34 cellular contexts compared by ENCODE assay signal in genomic region chr15:78563092-78563491, GRCh38. TPM values are rescaled to one million over a fixed set of nuclear protein-coding genes. Genes with fewer than 3 reads are reported as not detected.
"Had no signal": no experiment of that assay in that cellular context is flagged by ENCODE, and none has a peak within 500 bp of the region (broad histone marks: within the 10 kb centered on the region; RNA-seq: fewer than 3 reads in every experiment).

No MANE protein-coding gene starts in this region.

- H3K27me3 ChIP-seq: ovary, upper lobe of left lung, vagina had no signal

- H3K9me3 Mint-ChIP-seq: naive B cell; naive thymus-derived CD8-positive, alpha-beta T cell; nephron progenitor cell; neural progenitor cell; stimulated activated naive B cell treated with anti-CD40 and anti-IgM and Interleukin-4, amounts not matched to agents 10 μg/mL and 1 μg/mL and 100 μg/mL, for 72 hours; stimulated activated naive CD8-positive, alpha-beta T cell treated with anti-CD3 and anti-CD28 coated beads, Interleukin-15, Interleukin-2, amounts not matched to agents 100 ng/mL and 50 ng/mL, for 24 hours had no signal

- H3K9me3 ChIP-seq: ovary, psoas muscle, spleen, stomach, thoracic aorta, thyroid gland, tibial nerve, upper lobe of left lung, vagina had no signal

- ATAC-seq: naive thymus-derived CD8-positive, alpha-beta T cell; psoas muscle; right cardiac atrium; sciatic nerve; stimulated activated naive B cell treated with anti-CD40 and anti-IgM and Interleukin-4, amounts not matched to agents 10 μg/mL and 1 μg/mL and 100 μg/mL, for 72 hours had no signal

- H3K4me3 Mint-ChIP-seq: nephron progenitor cell; neural progenitor cell; stimulated activated naive B cell treated with anti-CD40 and anti-IgM and Interleukin-4, amounts not matched to agents 10 μg/mL and 1 μg/mL and 100 μg/mL, for 72 hours; stimulated activated naive CD8-positive, alpha-beta T cell treated with anti-CD3 and anti-CD28 coated beads, Interleukin-15, Interleukin-2, amounts not matched to agents 100 ng/mL and 50 ng/mL, for 24 hours had no signal

- H3K36me3 Mint-ChIP-seq: naive B cell, neural progenitor cell had no signal

- H3K4me3 ChIP-seq: neural progenitor cell, ovary, psoas muscle, skin epidermis, smooth muscle cell, spleen, stomach, thoracic aorta, thyroid gland, tibial nerve, upper lobe of left lung, vagina had no signal

- H3K36me3 ChIP-seq: neural progenitor cell, ovary, spleen, stomach, thoracic aorta, thyroid gland, tibial nerve, upper lobe of left lung, vagina had no signal

- H3K4me1 ChIP-seq: parathyroid adenoma had no signal

- H3K27ac ChIP-seq: neural progenitor cell, ovary, parathyroid adenoma, psoas muscle, skin epidermis, spleen, stomach, thoracic aorta, thyroid gland, tibial nerve, upper lobe of left lung, vagina had no signal

- H3K27ac Mint-ChIP-seq: nephron progenitor cell; neural progenitor cell; progenitor cell of endocrine pancreas; stimulated activated naive B cell treated with anti-CD40 and anti-IgM and Interleukin-4, amounts not matched to agents 10 μg/mL and 1 μg/mL and 100 μg/mL, for 72 hours; stimulated activated naive CD8-positive, alpha-beta T cell treated with anti-CD3 and anti-CD28 coated beads, Interleukin-15, Interleukin-2, amounts not matched to agents 100 ng/mL and 50 ng/mL, for 24 hours had no signal

- DNase-seq: naive B cell; naive thymus-derived CD8-positive, alpha-beta T cell; nephron progenitor cell; occipital lobe; ovary; posterior cingulate gyrus; psoas muscle; right cardiac atrium; spleen; stimulated activated CD4-positive, alpha-beta T cell treated with anti-CD3 and anti-CD28 coated beads, Interleukin-12 subunit alpha, Interleukin-12 subunit beta, amount 100 ng/mL, for 4 hours; stimulated activated CD4-positive, alpha-beta T cell treated with anti-CD3 and anti-CD28 coated beads, Interleukin-1b, Interleukin-23, amount 100 ng/mL, for 48 hours; stimulated activated CD4-positive, alpha-beta T cell treated with anti-CD3 and anti-CD28 coated beads, Interleukin-4, amount 100 ng/mL, for 1 hour; stimulated activated CD4-positive, alpha-beta T cell treated with anti-CD3 and anti-CD28 coated beads, Interleukin-4, amount 100 ng/mL, for 4 hours; stimulated activated CD8-positive, alpha-beta memory T cell treated with anti-CD3 and anti-CD28 coated beads, Interleukin-4, amount 100 ng/mL, for 48 hours; stimulated activated naive B cell treated with anti-CD40 and anti-IgM and Interleukin-4, amounts not matched to agents 10 μg/mL and 1 μg/mL and 100 μg/mL, for 72 hours; stimulated activated naive CD4-positive, alpha-beta T cell treated with Interleukin-2 at 50 U/mL for 16 hours; stomach; thyroid gland; trophoblast cell; upper lobe of left lung had no signal

RNA-seq across cellular contexts. Expression of gene CHRNA3, which starts 57.7 kb away (rescaled TPM):
- total RNA-seq: naive thymus-derived CD8-positive, alpha-beta T cell; osteoblast; ovary; renal cortical epithelial cell; sciatic nerve; smooth muscle cell; subcutaneous adipose tissue; thoracic aorta; tibial nerve; ureter had no signal
